In the genomic region with DNA sequence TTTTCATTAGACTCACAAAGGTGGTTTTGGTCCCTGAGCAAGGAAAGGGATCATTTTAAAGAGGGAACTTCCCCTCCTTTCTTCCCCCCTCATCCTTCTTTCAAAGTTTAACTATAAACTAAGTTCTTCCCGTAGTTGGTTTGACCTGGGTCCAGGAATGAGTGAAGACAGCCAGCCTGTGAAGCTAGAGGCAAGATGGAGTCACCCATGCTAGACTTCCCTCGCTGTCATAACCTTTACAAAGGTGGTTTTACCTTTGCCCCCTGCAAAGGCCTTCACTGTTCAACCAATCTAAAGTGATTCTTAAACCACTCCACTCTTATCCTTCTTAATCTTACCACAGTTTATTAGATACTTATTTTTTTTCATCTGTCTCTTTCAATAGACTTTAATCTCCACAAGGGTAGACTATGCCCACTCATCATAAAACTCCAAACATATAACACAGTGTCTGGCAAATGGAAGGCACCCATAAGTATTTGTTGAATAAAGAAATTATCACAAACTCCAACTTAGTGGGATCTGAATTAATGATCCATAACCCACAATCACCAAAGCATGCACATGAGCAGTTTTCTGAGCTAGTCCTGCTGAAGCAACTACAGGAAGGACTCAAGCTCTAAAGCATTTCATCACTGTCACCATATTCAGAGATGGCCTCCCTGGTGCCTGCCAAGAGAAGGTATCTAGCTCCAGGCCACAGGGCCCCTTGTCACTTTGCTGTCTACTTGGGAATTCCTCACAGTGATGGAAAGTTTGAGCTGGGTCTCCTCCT, we compare ENCODE assay signal across 24 cellular contexts.
"Had no signal": no experiment of that assay in that cellular context is flagged by ENCODE, and none has a peak within 500 bp of the region (broad histone marks: within the 10 kb centered on the region; RNA-seq: fewer than 3 reads in every experiment).

No MANE protein-coding gene starts in this region.

- H3K9me3 ChIP-seq: gastrocnemius medialis, heart left ventricle, left lung, prostate gland, sigmoid colon, stomach, thyroid gland, vagina had no signal

- H3K4me3 ChIP-seq: gastrocnemius medialis, heart left ventricle, hepatocyte, left lung, neural progenitor cell, prostate gland, sigmoid colon, stomach, thyroid gland, vagina had no signal

- ATAC-seq: esophagus mucosa; gastrocnemius medialis; heart left ventricle; left lung; naive thymus-derived CD4-positive, alpha-beta T cell; right cardiac atrium; stimulated activated effector memory CD8-positive, alpha-beta T cell treated with anti-CD3 and anti-CD28 coated beads, Interleukin-12 subunit alpha, Interleukin-12 subunit beta, amount 100 ng/mL, for 72 hours had no signal

- H3K4me3 Mint-ChIP-seq: mesothelial cell of epicardium; naive thymus-derived CD4-positive, alpha-beta T cell; nephron; neural progenitor cell; stimulated activated effector memory CD8-positive, alpha-beta T cell treated with anti-CD3 and anti-CD28 coated beads, Interleukin-12 subunit alpha, Interleukin-12 subunit beta, amount 100 ng/mL, for 72 hours had no signal

- H3K9me3 Mint-ChIP-seq: neural progenitor cell had no signal

- DNase-seq: cortex of kidney; effector CD4-positive, alpha-beta T cell; foreskin fibroblast; gastrocnemius medialis; heart left ventricle; left lung; mesenchymal stem cell; naive thymus-derived CD4-positive, alpha-beta T cell; right cardiac atrium; sigmoid colon; stimulated activated CD4-positive, alpha-beta T cell treated with anti-CD3 and anti-CD28 coated beads, Interleukin-2, amount 100 ng/mL, for 24 hours; stimulated activated CD4-positive, alpha-beta T cell treated with anti-CD3 and anti-CD28 coated beads, Interleukin-4, amount 100 ng/mL, for 24 hours; stimulated activated naive CD4-positive, alpha-beta T cell treated with Interleukin-2 at 50 U/mL for 16 hours; stomach; thyroid gland; trophoblast cell had no signal

- H3K4me1 ChIP-seq: gastrocnemius medialis, heart left ventricle, left lung, prostate gland, sigmoid colon, stomach, thyroid gland, vagina had no signal

- H3K36me3 Mint-ChIP-seq: mesothelial cell of epicardium; naive thymus-derived CD4-positive, alpha-beta T cell; neural progenitor cell; stimulated activated effector memory CD8-positive, alpha-beta T cell treated with anti-CD3 and anti-CD28 coated beads, Interleukin-12 subunit alpha, Interleukin-12 subunit beta, amount 100 ng/mL, for 72 hours had no signal

- H3K4me1 Mint-ChIP-seq: naive thymus-derived CD4-positive, alpha-beta T cell; nephron; stimulated activated effector memory CD8-positive, alpha-beta T cell treated with anti-CD3 and anti-CD28 coated beads, Interleukin-12 subunit alpha, Interleukin-12 subunit beta, amount 100 ng/mL, for 72 hours had no signal

- H3K27ac Mint-ChIP-seq: mesothelial cell of epicardium; naive thymus-derived CD4-positive, alpha-beta T cell; nephron; neural progenitor cell; stimulated activated effector memory CD8-positive, alpha-beta T cell treated with anti-CD3 and anti-CD28 coated beads, Interleukin-12 subunit alpha, Interleukin-12 subunit beta, amount 100 ng/mL, for 72 hours had no signal

- H3K36me3 ChIP-seq: gastrocnemius medialis, heart left ventricle, left lung, neural progenitor cell, prostate gland, sigmoid colon, stomach, thyroid gland, vagina had no signal

- H3K27me3 ChIP-seq: gastrocnemius medialis, heart left ventricle, hepatocyte, neural progenitor cell, sigmoid colon, stomach, thyroid gland, vagina had no signal
